14 cellular contexts compared by ENCODE assay signal in genomic region chr4:121165206-121165605, GRCh38. TPM values are rescaled to one million over a fixed set of nuclear protein-coding genes. Genes with fewer than 3 reads are reported as not detected.
DNase-seq lines count a peak whose midpoint lies in the region; FAIRE-seq and TF ChIP-seq lines count a peak whose summit lies in the region.
"Had no signal": no experiment of that assay in that cellular context is flagged by ENCODE, and none has a peak within 500 bp of the region (broad histone marks: within the 10 kb centered on the region; RNA-seq: fewer than 3 reads in every experiment).

No MANE protein-coding gene starts in this region.

- H2AK5ac ChIP-seq in H1 (ENCODE audit: low read depth, low read length) = no peak overlapping the region

- H3K9ac ChIP-seq in BLaER1 (no peak overlapping the region), H1 (replicated peaks in 1 of 4; ENCODE audit: extremely low read depth in 1 of 4, low read depth in 3 of 4, low read length in 3 of 4) (no peak overlapping the region)

- no peak for TF ChIP-seq EP300 in H1 (IDR thresholded peaks at IDR 0.05; ENCODE audit: borderline replicate concordance in 1 of 2, low read depth in 2 of 2, low read length in 2 of 2)

- H3K27me3 ChIP-seq in BLaER1 = no peaks in the 10 kb centered on the region
- no peaks in the 10 kb centered on the region for H3K27me3 ChIP-seq in H1 (replicated peaks in 1 of 4; ENCODE audit: control insufficient read depth in 3 of 4, extremely low read depth in 1 of 4, insufficient read depth in 3 of 4, low read length in 3 of 4)

- no peak for TF ChIP-seq CTCF in H1 (IDR thresholded peaks at IDR 0.05; ENCODE audit: control extremely low read depth in 1 of 3, insufficient read depth in 1 of 3, low read depth in 1 of 3, low read length in 3 of 3)

- DNase-seq in T-helper 2 cell treated with Interferon-gamma antibody and Interleukin-4, amounts not matched to agents 5 μg/mL and 100 μg/mL, for 36 hours (ENCODE audit: low spot score) = no peak
- DNase-seq in T-helper 2 cell = no peak
- no peak for DNase-seq in H1 (ENCODE audit: low read depth in 1 of 2, low spot score in 2 of 2)
- DNase-seq in HK-2 (ENCODE audit: unreplicated experiment) = no peak
- no peak for DNase-seq in HuH-7 (ENCODE audit: low spot score)
- DNase-seq in iPS-NIHi7 (ENCODE audit: extremely low spot score) = no peak
- DNase-seq: AML-193, MV-4-11, NCI-H1694 treated with DMSO at 0.1 percent for 48 hours had no signal

- no peak overlapping the region for H3K56ac ChIP-seq in H1 (replicated peaks; ENCODE audit: insufficient read length, low read depth, low read length)

- H4K8ac ChIP-seq in H1 (ENCODE audit: extremely low read depth, insufficient read depth, low read length) = no peak overlapping the region

- peak overlapping the region; percentile 84 for H4K91ac ChIP-seq in H1 (replicated peaks; ENCODE audit: insufficient read length, low read length)

- peaks cover 38% of the 10 kb centered on the region for H3K27me3 Mint-ChIP-seq in T-helper 2 cell treated with Interferon-gamma antibody and Interleukin-4, amounts not matched to agents 5 μg/mL and 100 μg/mL, for 36 hours (ENCODE audit: low read depth)

- WGBS in H1 (ENCODE audit: extremely low coverage in 1 of 2, insufficient coverage in 1 of 2, insufficient read length in 1 of 2, insufficient replicate concordance in 2 of 2, low coverage in 1 of 2, low lambda C conversion rate in 2 of 2, missing lambda C conversion rate in 1 of 2), 2 experiments = 92% methylated on average over 4 of the region's 4 CpGs; no CpG with 5 or more reads in 1 of the 2 experiments

- no peak for TF ChIP-seq RAD21 in H1 (IDR thresholded peaks at IDR 0.05 in 1 of 2, conservative IDR thresholded peaks at IDR 0.05 in 1 of 2; ENCODE audit: low read depth in 2 of 2, low read length in 2 of 2)

- no peak for FAIRE-seq in H1 (lab: Jason Lieb, UNC)
- FAIRE-seq: K562 had no signal

- no peak overlapping the region for H2BK15ac ChIP-seq in H1 (ENCODE audit: low read length)

- no peak overlapping the region for H3K23ac ChIP-seq in H1 (ENCODE audit: insufficient read length)

- peaks cover 1% of the 10 kb centered on the region for H3K36me3 Mint-ChIP-seq in T-helper 2 cell treated with Interferon-gamma antibody and Interleukin-4, amounts not matched to agents 5 μg/mL and 100 μg/mL, for 36 hours (ENCODE audit: low read depth)

- no peak overlapping the region for H2AFZ ChIP-seq in H1 (ENCODE audit: low read length)
- H2AFZ ChIP-seq: GM23338 had no signal

- H2BK120ac ChIP-seq in H1 (replicated peaks; ENCODE audit: low read depth, low read length) = no peak overlapping the region

- CTCF ChIA-PET in H1 (lab: Charles Lee; ENCODE audit: partially characterized antibody) = interaction anchor here (1.2 kb wide), 1 partner anchor 297 kb away, joined by 3 read pairs; no protein-coding TSS in a partner anchor

- H3K4me2 ChIP-seq in BLaER1 (peak overlapping the region; percentile 42; the same call in 1 of the 2 replicates), H1 (ENCODE audit: insufficient read depth in 1 of 2, low read depth in 2 of 2, low read length in 2 of 2) (no peak overlapping the region)
- H3K4me2 ChIP-seq: GM23338 had no signal

- no peak overlapping the region for H3K4me3 ChIP-seq in BLaER1
- no peak overlapping the region for H3K4me3 ChIP-seq in H1 (ENCODE audit: extremely low read depth in 1 of 4, insufficient read depth in 2 of 4, low read depth in 3 of 4, low read length in 4 of 4)
- H3K4me3 ChIP-seq: GM23338, K562 had no signal

- no peaks in the 10 kb centered on the region for H3K79me1 ChIP-seq in H1 (ENCODE audit: low read depth, low read length)

- TF ChIP-seq POLR2A in H1 (IDR thresholded peaks at IDR 0.05; ENCODE audit: control extremely low read depth in 1 of 2, low read depth in 2 of 2, low read length in 2 of 2) = no peak

- no peak overlapping the region for H3K18ac ChIP-seq in H1 (ENCODE audit: extremely low read depth, low read length)

- no peaks in the 10 kb centered on the region for H3K36me3 ChIP-seq in BLaER1
- no peaks in the 10 kb centered on the region for H3K36me3 ChIP-seq in KOPT-K1 (ENCODE audit: insufficient read depth, low read length)
- no peaks in the 10 kb centered on the region for H3K36me3 ChIP-seq in H1 (ENCODE audit: control insufficient read depth in 2 of 4, insufficient read depth in 4 of 4, low read length in 3 of 4)

- peak overlapping the region; percentile 44 for H3K4me3 Mint-ChIP-seq in T-helper 2 cell treated with Interferon-gamma antibody and Interleukin-4, amounts not matched to agents 5 μg/mL and 100 μg/mL, for 36 hours
- H3K4me3 Mint-ChIP-seq: GM23338 had no signal

- no peaks in the 10 kb centered on the region for H3K9me3 Mint-ChIP-seq in T-helper 2 cell treated with Interferon-gamma antibody and Interleukin-4, amounts not matched to agents 5 μg/mL and 100 μg/mL, for 36 hours
- H3K9me3 Mint-ChIP-seq: GM23338 had no signal

- H3K4ac ChIP-seq in H1 (replicated peaks; ENCODE audit: insufficient read length, low read depth, low read length) = no peak overlapping the region

- peaks cover 22% of the 10 kb centered on the region for H3K4me1 Mint-ChIP-seq in T-helper 2 cell treated with Interferon-gamma antibody and Interleukin-4, amounts not matched to agents 5 μg/mL and 100 μg/mL, for 36 hours (ENCODE audit: low read depth)

- no peaks in the 10 kb centered on the region for H3K79me2 ChIP-seq in H1 (ENCODE audit: control insufficient read depth in 1 of 2, insufficient read depth in 2 of 2, low read length in 2 of 2)

- H3K23me2 ChIP-seq in H1 (ENCODE audit: low read depth, low read length) = no peaks in the 10 kb centered on the region

- no peak overlapping the region for H2BK12ac ChIP-seq in H1 (ENCODE audit: low read depth, low read length)

- H4K5ac ChIP-seq in H1 (ENCODE audit: insufficient read length, low read depth, low read length) = no peak overlapping the region

- H4K20me1 ChIP-seq in BLaER1 (no peaks in the 10 kb centered on the region), H1 (replicated peaks in 1 of 2; ENCODE audit: control insufficient read depth in 1 of 2, insufficient read depth in 2 of 2, low read length in 2 of 2) (no peaks in the 10 kb centered on the region)

- H2BK5ac ChIP-seq in H1 (ENCODE audit: low read depth, low read length) = no peak overlapping the region

- POLR2A ChIA-PET in H1 (lab: Charles Lee; ENCODE audit: partially characterized antibody) = no interaction called here

- no peak overlapping the region for H3K27ac Mint-ChIP-seq in T-helper 2 cell treated with Interferon-gamma antibody and Interleukin-4, amounts not matched to agents 5 μg/mL and 100 μg/mL, for 36 hours
- H3K27ac Mint-ChIP-seq: GM23338 had no signal

- H3K9me3 ChIP-seq in BLaER1 (no peaks in the 10 kb centered on the region), KOPT-K1 (ENCODE audit: insufficient read depth, low read length, poor library complexity, severe bottlenecking) (no peaks in the 10 kb centered on the region), H1 (ENCODE audit: insufficient read depth in 2 of 2, low read depth in 1 of 2, low read length in 1 of 2) (no peaks in the 10 kb centered on the region)

- H3K4me1 ChIP-seq in BLaER1 (peaks cover 61% of the 10 kb centered on the region), H1 (replicated peaks in 1 of 4; ENCODE audit: control insufficient read depth in 3 of 4, insufficient read depth in 4 of 4, low read length in 3 of 4) (no peaks in the 10 kb centered on the region; a peak in 1 of 7 replicates)

- no peak overlapping the region for H2BK20ac ChIP-seq in H1 (ENCODE audit: low read length)

- H3K27ac ChIP-seq in BLaER1 = no peak overlapping the region
- peak overlapping the region; percentile 16 for H3K27ac ChIP-seq in KOPT-K1 (ENCODE audit: low read depth, low read length, poor library complexity, severe bottlenecking)
- H3K27ac ChIP-seq in H1 (ENCODE audit: low read depth, low read length) = no peak overlapping the region
- H3K27ac ChIP-seq: 22Rv1 had no signal

- no peak overlapping the region for H3K14ac ChIP-seq in H1 (ENCODE audit: insufficient read length)

TF ChIP-seq in H1, 55 proteins besides CTCF, POLR2A, EP300 and RAD21 (continues in another document):
- no peak for TF ChIP-seq E2F6 (IDR thresholded peaks at IDR 0.05)
- TF ChIP-seq KDM5A (IDR thresholded peaks at IDR 0.05; ENCODE audit: low read length) = no peak
- no peak for TF ChIP-seq NRF1 (IDR thresholded peaks at IDR 0.05; ENCODE audit: low read depth, low read length)
- no peak for TF ChIP-seq RBBP5 (IDR thresholded peaks at IDR 0.05; ENCODE audit: borderline replicate concordance, low read depth, low read length)
- no peak for TF ChIP-seq CREB1 (IDR thresholded peaks at IDR 0.05)
- no peak for TF ChIP-seq SIN3A (conservative IDR thresholded peaks at IDR 0.05 in 1 of 2, IDR thresholded peaks at IDR 0.05 in 1 of 2; ENCODE audit: low read depth in 1 of 2, low read length in 2 of 2)
- no peak for TF ChIP-seq KDM4A (IDR thresholded peaks at IDR 0.05; ENCODE audit: low read depth, low read length, severe bottlenecking)
- no peak for TF ChIP-seq CTBP2 (IDR thresholded peaks at IDR 0.05; ENCODE audit: borderline replicate concordance, insufficient read depth, insufficient read length, low read length)
- TF ChIP-seq MAFK (IDR thresholded peaks at IDR 0.05; ENCODE audit: low read depth, low read length) = no peak
- TF ChIP-seq EZH2 (IDR thresholded peaks at IDR 0.05; ENCODE audit: low read depth, low read length, severe bottlenecking) = no peak
- TF ChIP-seq POU5F1 (IDR thresholded peaks at IDR 0.05; ENCODE audit: low read depth, low read length) = no peak
- no peak for TF ChIP-seq NANOG (IDR thresholded peaks at IDR 0.05; ENCODE audit: insufficient read depth, low read depth, low read length, poor library complexity, severe bottlenecking)
- TF ChIP-seq SRF (IDR thresholded peaks at IDR 0.05; ENCODE audit: low read depth, low read length) = no peak

RNA-seq across cellular contexts. Expression of gene TNIP3, which starts 1.1 kb away (rescaled TPM):
- not detected in 2 replicates for total RNA-seq in H1 (2021; fragmentation: NEBNext Ultra II Directional; extraction: Animal tissue kit (Norgen Biotek cat#: 25700))
- not detected in 2 replicates for polyA plus RNA-seq in H1 (2011; rRNA removed)
- polyA plus RNA-seq in H1 (2011; cell fraction: cytosol; rRNA removed) = not detected
- not detected for polyA plus RNA-seq in H1 (2011; cell fraction: nucleus; rRNA removed)
- polyA plus RNA-seq in H1 (2012, experiment 1 of 2) = not detected in 4 replicates
- not detected for polyA plus RNA-seq in H1 (2012, experiment 2 of 2)
- polyA plus RNA-seq in H1 (2013, experiment 1 of 2) = not detected
- polyA plus RNA-seq in H1 (2013, experiment 2 of 2) = 0.13 TPM
- not detected in 2 replicates for polyA minus RNA-seq in H1 (2011; rRNA and poly(A)+ RNA removed)
- polyA minus RNA-seq in H1 (2011; cell fraction: cytosol; rRNA and poly(A)+ RNA removed) = not detected
- polyA minus RNA-seq in H1 (2011; cell fraction: nucleus; rRNA and poly(A)+ RNA removed) = not detected
- total RNA-seq: GM23338 had no signal
- polyA plus RNA-seq: GM23338, K562 had no signal
